ENCODE assay signal across 1 cellular context in the genomic region with DNA sequence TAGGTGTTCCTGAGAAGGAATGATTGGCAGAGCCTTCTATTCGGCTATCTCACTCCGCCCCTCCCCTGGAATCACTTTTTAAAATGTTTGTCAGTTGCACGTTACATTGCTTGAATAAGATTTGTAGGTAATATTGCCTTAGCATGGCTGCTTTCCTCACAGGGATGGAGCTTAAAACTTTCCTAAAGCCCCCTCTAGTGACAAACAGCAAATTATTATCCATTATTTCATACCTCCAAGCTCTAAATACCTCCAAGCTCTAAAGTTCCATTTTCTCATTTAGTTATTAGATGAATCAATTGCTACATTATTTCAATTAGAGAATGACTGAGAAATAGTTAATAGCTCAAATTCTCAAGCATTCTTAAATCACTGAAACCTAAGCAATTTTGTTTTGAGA.
TF ChIP-seq lines count a peak whose summit lies in the region.

No MANE protein-coding gene starts in this region.

TF ChIP-seq in liver, 16 proteins besides CTCF, POLR2A, EP300 and RAD21 (continued from another document):
- TF ChIP-seq GABPA (IDR thresholded peaks at IDR 0.05 in 1 of 2, conservative IDR thresholded peaks at IDR 0.05 in 1 of 2) (no peak), YY1 (IDR thresholded peaks at IDR 0.05) (no peak), FOXA1 (IDR thresholded peaks at IDR 0.05) (no peak), HNF4G (IDR thresholded peaks at IDR 0.05) (no peak), TAF1 (conservative IDR thresholded peaks at IDR 0.05) (no peak), EGR1 (IDR thresholded peaks at IDR 0.05; ENCODE audit: low read depth in 2 of 2) (no peak), FOXA2 (IDR thresholded peaks at IDR 0.05) (no peak), NR2F2 (IDR thresholded peaks at IDR 0.05) (no peak), SP1 (IDR thresholded peaks at IDR 0.05) (no peak)
- TF ChIP-seq, protein P1, sequence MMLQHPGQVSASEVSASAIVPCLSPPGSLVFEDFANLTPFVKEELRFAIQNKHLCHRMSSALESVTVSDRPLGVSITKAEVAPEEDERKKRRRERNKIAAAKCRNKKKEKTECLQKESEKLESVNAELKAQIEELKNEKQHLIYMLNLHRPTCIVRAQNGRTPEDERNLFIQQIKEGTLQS (IDR thresholded peaks at IDR 0.05): no peak
- TF ChIP-seq, protein P2, sequence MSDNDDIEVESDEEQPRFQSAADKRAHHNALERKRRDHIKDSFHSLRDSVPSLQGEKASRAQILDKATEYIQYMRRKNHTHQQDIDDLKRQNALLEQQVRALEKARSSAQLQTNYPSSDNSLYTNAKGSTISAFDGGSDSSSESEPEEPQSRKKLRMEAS (IDR thresholded peaks at IDR 0.05): no peak
